ENCODE assay signal across 1 cellular context in genomic region chr3:141643816-141644215, GRCh38.
TF ChIP-seq lines count a peak whose summit lies in the region.

No MANE protein-coding gene starts in this region.

TF ChIP-seq in GM23338, 12 proteins besides CTCF, POLR2A, EP300 and RAD21 (continued from another document):
- TF ChIP-seq REST (IDR thresholded peaks at IDR 0.05; ENCODE audit: unreplicated experiment) (no peak), ETS1 (IDR thresholded peaks at IDR 0.05) (no peak), ZNF114 (CRISPR knock-in tag; IDR thresholded peaks at IDR 0.05) (no peak)
